ENCODE assay signal across 9 cellular contexts in genomic region chr2:207149253-207150213, GRCh38. TPM values are rescaled to one million over a fixed set of nuclear protein-coding genes. Genes with fewer than 3 reads are reported as not detected.
A peak's percentile ranks its signal among the peaks of the same experiment; 100 is the strongest.
DNase-seq lines count a peak whose midpoint lies in the region; ATAC-seq, FAIRE-seq and TF ChIP-seq lines count a peak whose summit lies in the region.
"Had no signal": no experiment of that assay in that cellular context is flagged by ENCODE, and none has a peak within 500 bp of the region (broad histone marks: within the 10 kb centered on the region; RNA-seq: fewer than 3 reads in every experiment).

No MANE protein-coding gene starts in this region.

- TF ChIP-seq POLR2A in GM12892 (IDR thresholded peaks at IDR 0.05; ENCODE audit: low read depth, low read length), result no peak

- H3K4me1 Mint-ChIP-seq in glutamatergic neuron (ENCODE audit: low read depth, unreplicated experiment), result peaks cover 93% of the 10 kb centered on the region

- DNase-seq in GM12892 (ENCODE audit: insufficient read length) (no peak), glutamatergic neuron (no peak), NCI-H1694 treated with DMSO at 0.1 percent for 48 hours (lab: John Stamatoyannopoulos, UW) (no peak), NCI-H146 treated with DMSO at 0.1 percent for 48 hours (lab: John Stamatoyannopoulos, UW; ENCODE audit: unreplicated experiment) (no peak)
- DNase-seq in activated CD4-positive, alpha-beta T cell treated with anti-CD3 and anti-CD28 coated beads for 1 hour, result no peak

- H3K4me1 ChIP-seq in KMS-11 (ENCODE audit: low read depth, poor library complexity, severe bottlenecking), result peaks cover 88% of the 10 kb centered on the region

- TF ChIP-seq CTCF in KMS-11 (conservative IDR thresholded peaks at IDR 0.05; ENCODE audit: low read depth, low read length) (no peak), glutamatergic neuron (IDR thresholded peaks at IDR 0.05; ENCODE audit: partially characterized antibody, unreplicated experiment) (no peak)

- peak overlapping the region; percentile 90 for H3K27ac Mint-ChIP-seq in glutamatergic neuron (ENCODE audit: unreplicated experiment)

- ATAC-seq in GM21619 (IDR thresholded peaks at IDR 0.05; ENCODE audit: unreplicated experiment) (peak; percentile 83), HG03025 (IDR thresholded peaks at IDR 0.05; ENCODE audit: low FRiP score, unreplicated experiment) (no peak)

- H3K4me2 ChIP-seq in KMS-11, result peak overlapping the region; percentile 59

- peaks cover 56% of the 10 kb centered on the region for H3K79me2 ChIP-seq in KMS-11 (ENCODE audit: insufficient read depth, low read depth)

- H3K36me3 ChIP-seq in KMS-11 (ENCODE audit: insufficient read depth), result no peaks in the 10 kb centered on the region
- H3K36me3 ChIP-seq: adrenal gland had no signal

- H3K4me3 ChIP-seq in KMS-11 (IDR thresholded peaks at IDR 0.05; ENCODE audit: insufficient read depth, low read depth, low read length), result no peak overlapping the region
- H3K4me3 ChIP-seq: adrenal gland had no signal

- no peaks in the 10 kb centered on the region for H3K36me3 Mint-ChIP-seq in glutamatergic neuron (ENCODE audit: unreplicated experiment)

- H3K4me3 Mint-ChIP-seq in glutamatergic neuron (ENCODE audit: unreplicated experiment), result peak overlapping the region; percentile 84

- peaks cover 13% of the 10 kb centered on the region for H3K27me3 Mint-ChIP-seq in glutamatergic neuron (ENCODE audit: unreplicated experiment)

- H3K9ac ChIP-seq in KMS-11, result no peak overlapping the region

- H3K9me3 Mint-ChIP-seq in glutamatergic neuron (ENCODE audit: unreplicated experiment), result peaks cover 36% of the 10 kb centered on the region

- H4K20me1 ChIP-seq in KMS-11 (ENCODE audit: insufficient read depth), result no peaks in the 10 kb centered on the region

- no peak overlapping the region for H2AFZ ChIP-seq in KMS-11 (ENCODE audit: low read depth)

- no peaks in the 10 kb centered on the region for H3K27me3 ChIP-seq in KMS-11 (ENCODE audit: insufficient read depth, low read depth)
- H3K27me3 ChIP-seq: adrenal gland had no signal

- H3K27ac ChIP-seq in KMS-11, result peak overlapping the region; percentile 10; the same call in 1 of the 2 replicates

- peak; percentile 58 for FAIRE-seq in GM12892 (lab: Jason Lieb, UNC)

RNA-seq across cellular contexts. Expression of gene KLF7, which starts 16.2 kb away (rescaled TPM):
- 13.5 TPM for polyA plus RNA-seq in GM12892 (2012; ENCODE audit: missing spikeins)
- 323 TPM for total RNA-seq in glutamatergic neuron (ENCODE audit: unreplicated experiment)
